In the genomic region with DNA sequence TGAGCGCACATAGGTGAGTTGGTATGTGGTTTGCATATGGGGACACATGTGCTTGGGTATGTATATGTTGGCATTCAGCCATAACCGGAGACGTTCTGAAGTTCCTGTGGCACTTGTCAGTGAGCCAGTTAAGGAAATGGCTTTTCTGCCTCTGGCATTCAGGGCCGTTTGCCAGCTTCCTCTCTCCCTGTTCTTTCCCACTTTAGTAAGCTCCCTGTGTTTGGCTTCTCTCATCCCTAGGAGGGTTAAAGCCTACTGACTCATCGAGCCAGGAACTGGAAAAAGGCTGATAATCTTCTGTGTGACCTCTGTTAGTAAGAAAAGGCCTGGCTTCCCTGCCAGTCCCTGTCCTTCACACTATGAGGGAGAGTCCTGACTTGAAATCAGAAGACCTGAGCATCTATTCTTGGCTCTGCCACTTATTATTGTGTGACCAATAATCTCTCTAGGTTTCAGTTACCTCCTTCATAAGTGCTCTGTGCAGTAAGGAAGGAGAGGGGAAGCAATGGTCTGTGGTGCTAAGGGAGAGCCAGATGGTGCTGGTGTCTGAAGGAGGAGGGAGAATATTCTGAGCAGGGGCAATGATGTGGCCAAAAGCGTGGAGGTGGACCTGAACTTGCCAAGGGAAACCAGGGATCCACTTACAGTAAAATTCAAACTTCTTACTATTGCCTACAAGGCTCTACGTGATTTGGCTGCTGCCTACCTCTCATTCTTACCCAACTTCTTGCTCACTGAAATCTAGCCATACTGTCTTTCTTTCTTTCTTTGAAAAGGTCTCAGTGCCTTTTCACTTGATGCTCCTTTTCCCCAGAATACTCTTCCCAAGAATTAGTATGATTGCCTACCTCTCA, we compare ENCODE assay signal across 1 cellular context.
TF ChIP-seq lines count a peak whose summit lies in the region.

No MANE protein-coding gene starts in this region.

TF ChIP-seq in HEK293, 187 proteins besides CTCF, POLR2A, EP300 and RAD21 (continued from another document and continues in another):
- no peak for TF ChIP-seq BCL6B (tag by site-specific recombination; IDR thresholded peaks at IDR 0.05)
- no peak for TF ChIP-seq KLF17 (tag by site-specific recombination; IDR thresholded peaks at IDR 0.05)
- no peak for TF ChIP-seq ZNF626 (tag by site-specific recombination; IDR thresholded peaks at IDR 0.05)
- no peak for TF ChIP-seq ZNF529 (tag by site-specific recombination; IDR thresholded peaks at IDR 0.05; ENCODE audit: insufficient replicate concordance)
- TF ChIP-seq ZNF776 (tag by site-specific recombination; IDR thresholded peaks at IDR 0.05; ENCODE audit: borderline replicate concordance): no peak
- no peak for TF ChIP-seq ZNF19 (tag by site-specific recombination; IDR thresholded peaks at IDR 0.05; ENCODE audit: low read depth)
- no peak for TF ChIP-seq ZNF501 (tag by site-specific recombination; IDR thresholded peaks at IDR 0.05)
- TF ChIP-seq ZNF555 (tag by site-specific recombination; conservative IDR thresholded peaks at IDR 0.05): no peak
- TF ChIP-seq ZNF2 (tag by site-specific recombination; IDR thresholded peaks at IDR 0.05): no peak
- 0 out of 2 replicates have a peak, but pooled peaks have one; percentile 51 for TF ChIP-seq ZNF184 (tag by site-specific recombination; IDR thresholded peaks at IDR 0.05)
- TF ChIP-seq YY1 (tag by site-specific recombination; IDR thresholded peaks at IDR 0.05): no peak
- peak; percentile 64; the same call in 1 of the 2 replicates for TF ChIP-seq ZXDB (tag by site-specific recombination; IDR thresholded peaks at IDR 0.05)
- TF ChIP-seq, protein P1, sequence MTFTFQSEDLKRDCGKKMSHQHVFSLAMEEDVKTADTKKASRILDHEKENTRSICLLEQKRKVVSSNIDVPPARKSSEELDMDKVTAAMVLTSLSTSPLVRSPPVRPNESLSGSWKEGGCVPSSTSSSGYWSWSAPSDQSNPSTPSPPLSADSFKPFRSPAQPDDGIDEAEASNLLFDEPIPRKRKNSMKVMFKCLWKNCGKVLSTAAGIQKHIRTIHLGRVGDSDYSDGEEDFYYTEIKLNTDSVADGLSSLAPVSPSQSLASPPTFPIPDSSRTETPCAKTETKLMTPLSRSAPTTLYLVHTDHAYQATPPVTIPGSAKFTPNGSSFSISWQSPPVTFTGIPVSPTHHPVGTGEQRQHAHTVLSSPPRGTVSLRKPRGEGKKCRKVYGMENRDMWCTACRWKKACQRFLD (tag by site-specific recombination; IDR thresholded peaks at IDR 0.05): no peak
- TF ChIP-seq ZNF785 (tag by site-specific recombination; IDR thresholded peaks at IDR 0.05): no peak
- TF ChIP-seq, protein P2, sequence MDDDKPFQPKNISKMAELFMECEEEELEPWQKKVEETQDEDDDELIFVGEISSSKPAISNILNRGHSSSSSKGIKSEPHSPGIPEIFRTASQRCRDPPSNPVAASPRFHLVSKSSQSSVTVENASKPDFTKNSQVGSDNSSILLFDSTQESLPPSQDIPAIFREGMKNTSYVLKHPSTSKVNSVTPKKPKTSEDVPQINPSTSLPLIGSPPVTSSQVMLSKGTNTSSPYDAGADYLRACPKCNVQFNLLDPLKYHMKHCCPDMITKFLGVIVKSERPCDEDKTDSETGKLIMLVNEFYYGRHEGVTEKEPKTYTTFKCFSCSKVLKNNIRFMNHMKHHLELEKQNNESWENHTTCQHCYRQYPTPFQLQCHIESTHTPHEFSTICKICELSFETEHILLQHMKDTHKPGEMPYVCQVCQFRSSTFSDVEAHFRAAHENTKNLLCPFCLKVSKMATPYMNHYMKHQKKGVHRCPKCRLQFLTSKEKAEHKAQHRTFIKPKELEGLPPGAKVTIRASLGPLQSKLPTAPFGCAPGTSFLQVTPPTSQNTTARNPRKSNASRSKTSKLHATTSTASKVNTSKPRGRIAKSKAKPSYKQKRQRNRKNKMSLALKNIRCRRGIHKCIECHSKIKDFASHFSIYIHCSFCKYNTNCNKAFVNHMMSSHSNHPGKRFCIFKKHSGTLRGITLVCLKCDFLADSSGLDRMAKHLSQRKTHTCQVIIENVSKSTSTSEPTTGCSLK (tag by site-specific recombination; IDR thresholded peaks at IDR 0.05): no peak
- TF ChIP-seq, protein P3, sequence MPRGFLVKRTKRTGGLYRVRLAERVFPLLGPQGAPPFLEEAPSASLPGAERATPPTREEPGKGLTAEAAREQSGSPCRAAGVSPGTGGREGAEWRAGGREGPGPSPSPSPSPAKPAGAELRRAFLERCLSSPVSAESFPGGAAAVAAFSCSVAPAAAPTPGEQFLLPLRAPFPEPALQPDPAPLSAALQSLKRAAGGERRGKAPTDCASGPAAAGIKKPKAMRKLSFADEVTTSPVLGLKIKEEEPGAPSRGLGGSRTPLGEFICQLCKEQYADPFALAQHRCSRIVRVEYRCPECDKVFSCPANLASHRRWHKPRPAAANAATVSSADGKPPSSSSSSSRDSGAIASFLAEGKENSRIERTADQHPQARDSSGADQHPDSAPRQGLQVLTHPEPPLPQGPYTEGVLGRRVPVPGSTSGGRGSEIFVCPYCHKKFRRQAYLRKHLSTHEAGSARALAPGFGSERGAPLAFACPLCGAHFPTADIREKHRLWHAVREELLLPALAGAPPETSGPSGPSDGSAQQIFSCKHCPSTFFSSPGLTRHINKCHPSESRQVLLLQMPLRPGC (tag by site-specific recombination; IDR thresholded peaks at IDR 0.05): peak; percentile 29; the same call in 1 of the 2 replicates
- TF ChIP-seq ZNF132 (tag by site-specific recombination; IDR thresholded peaks at IDR 0.05; ENCODE audit: borderline replicate concordance): no peak
- no peak for TF ChIP-seq ZFP41 (tag by site-specific recombination; IDR thresholded peaks at IDR 0.05; ENCODE audit: borderline replicate concordance)
- TF ChIP-seq ZNF660 (tag by site-specific recombination; IDR thresholded peaks at IDR 0.05): no peak
- TF ChIP-seq ZNF10 (tag by site-specific recombination; IDR thresholded peaks at IDR 0.05): no peak
- TF ChIP-seq ZNF335 (tag by site-specific recombination; conservative IDR thresholded peaks at IDR 0.05): 0 out of 2 replicates have a peak, but pooled peaks have one; percentile 5
- no peak for TF ChIP-seq ZNF274 (IDR thresholded peaks at IDR 0.05; ENCODE audit: low read length)
- TF ChIP-seq ZNF274 (tag by site-specific recombination; IDR thresholded peaks at IDR 0.05; ENCODE audit: borderline replicate concordance): no peak
- peak; percentile 21; the same call in 1 of the 2 replicates for TF ChIP-seq ZNF561 (tag by site-specific recombination; IDR thresholded peaks at IDR 0.05; ENCODE audit: borderline replicate concordance)
- no peak for TF ChIP-seq ZSCAN18 (tag by site-specific recombination; IDR thresholded peaks at IDR 0.05)
- TF ChIP-seq ZNF624 (tag by site-specific recombination; IDR thresholded peaks at IDR 0.05): no peak
- TF ChIP-seq, protein P4, sequence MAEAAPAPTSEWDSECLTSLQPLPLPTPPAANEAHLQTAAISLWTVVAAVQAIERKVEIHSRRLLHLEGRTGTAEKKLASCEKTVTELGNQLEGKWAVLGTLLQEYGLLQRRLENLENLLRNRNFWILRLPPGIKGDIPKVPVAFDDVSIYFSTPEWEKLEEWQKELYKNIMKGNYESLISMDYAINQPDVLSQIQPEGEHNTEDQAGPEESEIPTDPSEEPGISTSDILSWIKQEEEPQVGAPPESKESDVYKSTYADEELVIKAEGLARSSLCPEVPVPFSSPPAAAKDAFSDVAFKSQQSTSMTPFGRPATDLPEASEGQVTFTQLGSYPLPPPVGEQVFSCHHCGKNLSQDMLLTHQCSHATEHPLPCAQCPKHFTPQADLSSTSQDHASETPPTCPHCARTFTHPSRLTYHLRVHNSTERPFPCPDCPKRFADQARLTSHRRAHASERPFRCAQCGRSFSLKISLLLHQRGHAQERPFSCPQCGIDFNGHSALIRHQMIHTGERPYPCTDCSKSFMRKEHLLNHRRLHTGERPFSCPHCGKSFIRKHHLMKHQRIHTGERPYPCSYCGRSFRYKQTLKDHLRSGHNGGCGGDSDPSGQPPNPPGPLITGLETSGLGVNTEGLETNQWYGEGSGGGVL (tag by site-specific recombination; IDR thresholded peaks at IDR 0.05): no peak
- TF ChIP-seq ZNF629 (tag by site-specific recombination; IDR thresholded peaks at IDR 0.05): peak; percentile 44; the same call in 1 of the 2 replicates
- TF ChIP-seq GLIS1 (tag by site-specific recombination; IDR thresholded peaks at IDR 0.05): no peak
- no peak for TF ChIP-seq ZNF510 (tag by site-specific recombination; IDR thresholded peaks at IDR 0.05; ENCODE audit: insufficient replicate concordance)
- TF ChIP-seq ZNF701 (tag by site-specific recombination; IDR thresholded peaks at IDR 0.05): no peak
- no peak for TF ChIP-seq GFI1B (tag by site-specific recombination; IDR thresholded peaks at IDR 0.05)
- no peak for TF ChIP-seq KLF10 (tag by site-specific recombination; IDR thresholded peaks at IDR 0.05)
- TF ChIP-seq, protein P5, sequence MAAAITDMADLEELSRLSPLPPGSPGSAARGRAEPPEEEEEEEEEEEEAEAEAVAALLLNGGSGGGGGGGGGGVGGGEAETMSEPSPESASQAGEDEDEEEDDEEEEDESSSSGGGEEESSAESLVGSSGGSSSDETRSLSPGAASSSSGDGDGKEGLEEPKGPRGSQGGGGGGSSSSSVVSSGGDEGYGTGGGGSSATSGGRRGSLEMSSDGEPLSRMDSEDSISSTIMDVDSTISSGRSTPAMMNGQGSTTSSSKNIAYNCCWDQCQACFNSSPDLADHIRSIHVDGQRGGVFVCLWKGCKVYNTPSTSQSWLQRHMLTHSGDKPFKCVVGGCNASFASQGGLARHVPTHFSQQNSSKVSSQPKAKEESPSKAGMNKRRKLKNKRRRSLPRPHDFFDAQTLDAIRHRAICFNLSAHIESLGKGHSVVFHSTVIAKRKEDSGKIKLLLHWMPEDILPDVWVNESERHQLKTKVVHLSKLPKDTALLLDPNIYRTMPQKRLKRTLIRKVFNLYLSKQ (tag by site-specific recombination; IDR thresholded peaks at IDR 0.05; ENCODE audit: borderline replicate concordance): no peak
- no peak for TF ChIP-seq ZNF391 (tag by site-specific recombination; IDR thresholded peaks at IDR 0.05; ENCODE audit: borderline replicate concordance, low read depth)
- TF ChIP-seq TSHZ1 (tag by site-specific recombination; IDR thresholded peaks at IDR 0.05; ENCODE audit: borderline replicate concordance): 0 out of 2 replicates have a peak, but pooled peaks have one; percentile 9
- TF ChIP-seq ZBTB8A (tag by site-specific recombination; IDR thresholded peaks at IDR 0.05): no peak
- peak; percentile 43; the same call in 1 of the 2 replicates for TF ChIP-seq IKZF3 (tag by site-specific recombination; IDR thresholded peaks at IDR 0.05)
